9 cellular contexts compared by ENCODE assay signal in the genomic region with DNA sequence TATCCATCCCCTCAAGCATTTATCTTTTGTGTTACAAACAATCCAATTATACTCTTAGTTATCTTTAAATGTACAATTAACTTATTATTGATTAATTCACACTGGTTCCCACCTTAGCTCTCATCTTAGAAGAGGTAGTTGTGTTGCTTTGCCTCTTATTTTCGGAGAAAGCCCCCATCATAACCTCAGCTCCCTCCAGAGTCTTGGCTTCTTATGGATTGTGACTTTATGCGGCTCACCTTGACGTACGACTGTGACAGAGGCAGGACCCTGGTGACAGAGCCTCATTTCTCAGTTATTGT.
DNase-seq lines count a peak whose midpoint lies in the region; ATAC-seq and TF ChIP-seq lines count a peak whose summit lies in the region.
"Had no signal": no experiment of that assay in that cellular context is flagged by ENCODE, and none has a peak within 500 bp of the region (broad histone marks: within the 10 kb centered on the region; RNA-seq: fewer than 3 reads in every experiment).

No MANE protein-coding gene starts in this region.

- no peak for TF ChIP-seq POLR2A in spleen (IDR thresholded peaks at IDR 0.05)

- no peak for DNase-seq in activated CD4-positive, alpha-beta T cell treated with anti-CD3 and anti-CD28 coated beads for 36 hours
- DNase-seq in activated CD4-positive, alpha-beta T cell treated with anti-CD3 and anti-CD28 coated beads, Interleukin-2, amount 50 U/mL, for 4 hours = no peak
- DNase-seq in RWPE1 (ENCODE audit: low spot score) = no peak
- DNase-seq in epithelial cell of prostate (ENCODE audit: low read depth, low spot score) = no peak
- no peak for DNase-seq in spleen
- DNase-seq in NCI-H510A (lab: John Stamatoyannopoulos, UW) = no peak
- no peak for DNase-seq in stimulated activated CD4-positive, alpha-beta T cell treated with anti-CD3 and anti-CD28 coated beads, Interleukin-1b, Interleukin-23, amount 100 ng/mL, for 48 hours
- DNase-seq: midbrain had no signal

- no peaks in the 10 kb centered on the region for H3K9me3 ChIP-seq in spleen

- H3K36me3 ChIP-seq in spleen = peaks cover 0 to 13% (median 0%) of the 10 kb centered on the region in 6 donors

- H3K27me3 ChIP-seq in spleen (replicated peaks in 1 of 7) = no peaks in the 10 kb centered on the region

- no peak for TF ChIP-seq CTCF in RWPE1 (conservative IDR thresholded peaks at IDR 0.05; ENCODE audit: low read depth)
- TF ChIP-seq CTCF in spleen (IDR thresholded peaks at IDR 0.05 in 8 of 11, conservative IDR thresholded peaks at IDR 0.05 in 3 of 11) = no peak

- H3K27ac ChIP-seq in RWPE1 = peak overlapping the region; percentile 61
- H3K27ac ChIP-seq in epithelial cell of prostate = peak overlapping the region; percentile 47
- H3K27ac ChIP-seq in spleen = peak overlapping the region; percentile 49 to 88 (median 82)

- peak overlapping the region; percentile 93 for H3K27ac Mint-ChIP-seq in activated CD4-positive, alpha-beta T cell treated with anti-CD3 and anti-CD28 coated beads for 36 hours

- ATAC-seq in activated CD4-positive, alpha-beta T cell treated with anti-CD3 and anti-CD28 coated beads for 36 hours = no peak
- no peak for ATAC-seq in GM21381 (IDR thresholded peaks at IDR 0.05; ENCODE audit: unreplicated experiment)

- H3K9me3 Mint-ChIP-seq in activated CD4-positive, alpha-beta T cell treated with anti-CD3 and anti-CD28 coated beads for 36 hours (ENCODE audit: low read depth) = no peaks in the 10 kb centered on the region

- peaks cover 88% of the 10 kb centered on the region for H3K4me1 Mint-ChIP-seq in activated CD4-positive, alpha-beta T cell treated with anti-CD3 and anti-CD28 coated beads for 36 hours

- no peaks in the 10 kb centered on the region for H3K27me3 Mint-ChIP-seq in activated CD4-positive, alpha-beta T cell treated with anti-CD3 and anti-CD28 coated beads for 36 hours

- H3K36me3 Mint-ChIP-seq in activated CD4-positive, alpha-beta T cell treated with anti-CD3 and anti-CD28 coated beads for 36 hours (ENCODE audit: low read depth) = peaks cover 4% of the 10 kb centered on the region

- H3K4me3 ChIP-seq in spleen = peak overlapping the region in 1 of 8 donors; percentile 31

- WGBS in spleen, 5 donors = 54 to 72% (median 63%) methylated on average over 4 of the region's 4 CpGs

- intact Hi-C loops in activated CD4-positive, alpha-beta T cell treated with anti-CD3 and anti-CD28 coated beads for 36 hours (cut with DNase I, micrococcal nuclease) = loop anchor here (1.0 to 2.0 kb wide), 4 partner anchors 8 to 30 kb away; no protein-coding TSS in a partner anchor
- intact Hi-C loops in spleen (cut with DNase I; ENCODE audit: low total_unique reads) = no loop called here

- POLR2A ChIA-PET in activated CD4-positive, alpha-beta T cell treated with anti-CD3 and anti-CD28 coated beads for 36 hours (lab: Charles Lee) = interaction anchor here (1.0 to 1.3 kb wide), 2 partner anchors 16 to 30 kb away, joined by 6 read pairs; no protein-coding TSS in a partner anchor
- POLR2A ChIA-PET in RWPE1 (lab: Yijun Ruan, JAX; ENCODE audit: low non-redundant PET) = no interaction called here

- peak overlapping the region; percentile 53 for H3K4me3 Mint-ChIP-seq in activated CD4-positive, alpha-beta T cell treated with anti-CD3 and anti-CD28 coated beads for 36 hours

- CTCF ChIA-PET in activated CD4-positive, alpha-beta T cell treated with anti-CD3 and anti-CD28 coated beads for 36 hours (lab: Charles Lee) = interaction anchor here (1.2 to 2.5 kb wide), 3 partner anchors 8 to 13 kb away, joined by 4 to 7 read pairs (median 5); no protein-coding TSS in a partner anchor
- CTCF ChIA-PET in RWPE1 (lab: Yijun Ruan, JAX) = interaction anchor here (0.6 kb wide), 1 partner anchor 77 kb away, joined by 3 read pairs; no protein-coding TSS in a partner anchor

- H3K4me1 ChIP-seq in spleen = peaks cover 67 to 100% (median 93%) of the 10 kb centered on the region in 6 donors
